Comparison of ENCODE assay signal across 40 cellular contexts in genomic region chr20:54872440-54872839, GRCh38.
"Had no signal": no experiment of that assay in that cellular context is flagged by ENCODE, and none has a peak within 500 bp of the region (broad histone marks: within the 10 kb centered on the region; RNA-seq: fewer than 3 reads in every experiment).

No MANE protein-coding gene starts in this region.

- H3K27me3 ChIP-seq: adrenal gland, ascending aorta, body of pancreas, brain microvascular endothelial cell, breast epithelium, cardiac muscle cell had no signal

- H3K4me3 Mint-ChIP-seq: activated naive CD4-positive, alpha-beta T cell treated with anti-CD3 and anti-CD28 coated beads for 36 hours; activated naive CD4-positive, alpha-beta T cell treated with anti-CD3 and anti-CD28 coated beads, Interleukin-2, amount 10 ng/mL, durations not matched to agents 7 days and 5 days; activated naive CD4-positive, alpha-beta T cell treated with anti-CD3 and anti-CD28 coated beads, Interleukin-2, amount 50 U/mL, for 24 hours; activated naive CD8-positive, alpha-beta T cell; activated naive CD8-positive, alpha-beta T cell treated with anti-CD3 and anti-CD28 coated beads for 36 hours; activated naive CD8-positive, alpha-beta T cell treated with anti-CD3 and anti-CD28 coated beads, Interleukin-2, amount 10 ng/mL, durations not matched to agents 7 days and 5 days; activated naive CD8-positive, alpha-beta T cell treated with anti-CD3 and anti-CD28 coated beads, Interleukin-2, amount 50 U/mL, for 24 hours; activated T-cell treated with anti-CD3 and anti-CD28 coated beads, Interleukin-2, amount 50 U/mL, for 24 hours; activated T-cell treated with anti-CD3 and anti-CD28 coated beads, Interleukin-2, amount 50 U/mL, for 4 hours; activated T-cell treated with anti-CD3 and anti-CD28 coated beads, Interleukin-2, amount 50 U/mL, for 72 hours; activated T-helper 1 cell treated with anti-CD3 and anti-CD28 coated beads, Interleukin-12 subunit alpha, Interleukin-12 subunit beta, Interleukin-2, Interleukin-4 antibody, amounts not matched to agents 30 ng/mL and 10 ng/mL and 1 ng/mL, durations not matched to agents 14 hours and 24 hours and 36 hours; activated T-helper 17 cell treated with anti-CD3 and anti-CD28 coated beads, Interleukin-2, amount 50 U/mL, for 72 hours; brain; central memory CD8-positive, alpha-beta T cell had no signal

- H3K27ac Mint-ChIP-seq: activated naive CD4-positive, alpha-beta T cell treated with anti-CD3 and anti-CD28 coated beads for 36 hours; activated naive CD4-positive, alpha-beta T cell treated with anti-CD3 and anti-CD28 coated beads, Interleukin-2, amount 10 ng/mL, durations not matched to agents 7 days and 5 days; activated naive CD4-positive, alpha-beta T cell treated with anti-CD3 and anti-CD28 coated beads, Interleukin-2, amount 50 U/mL, for 24 hours; activated naive CD4-positive, alpha-beta T cell treated with anti-CD3 and anti-CD28 coated beads, Interleukin-2, amount 50 U/mL, for 72 hours; activated naive CD8-positive, alpha-beta T cell; activated naive CD8-positive, alpha-beta T cell treated with anti-CD3 and anti-CD28 coated beads for 36 hours; activated naive CD8-positive, alpha-beta T cell treated with anti-CD3 and anti-CD28 coated beads, Interleukin-2, amount 10 ng/mL, durations not matched to agents 7 days and 5 days; activated naive CD8-positive, alpha-beta T cell treated with anti-CD3 and anti-CD28 coated beads, Interleukin-2, amount 50 U/mL, for 24 hours; activated T-cell treated with anti-CD3 and anti-CD28 coated beads, Interleukin-2, amount 50 U/mL, for 24 hours; activated T-cell treated with anti-CD3 and anti-CD28 coated beads, Interleukin-2, amount 50 U/mL, for 72 hours; activated T-helper 1 cell treated with anti-CD3 and anti-CD28 coated beads, Interleukin-12 subunit alpha, Interleukin-12 subunit beta, Interleukin-2, Interleukin-4 antibody, amounts not matched to agents 30 ng/mL and 10 ng/mL and 1 ng/mL, durations not matched to agents 14 hours and 24 hours and 36 hours; activated T-helper 17 cell treated with anti-CD3 and anti-CD28 coated beads, Interleukin-2, amount 50 U/mL, for 72 hours; activated T-helper 2 cell treated with anti-CD3 and anti-CD28 coated beads, Interferon-gamma antibody, Interleukin-2, Interleukin-4, amounts not matched to agents 10 μg/mL and 5 μg/mL and 100 μg/mL, durations not matched to agents 14 hours and 24 hours and 36 hours; brain had no signal

- H3K9me3 ChIP-seq: adrenal gland, ascending aorta, body of pancreas had no signal

- H3K4me1 ChIP-seq: adrenal gland, ascending aorta, body of pancreas, breast epithelium had no signal

- H3K4me3 ChIP-seq: adrenal gland, ascending aorta, body of pancreas, breast epithelium, cardiac muscle cell had no signal

- H3K9me3 Mint-ChIP-seq: activated naive CD4-positive, alpha-beta T cell treated with anti-CD3 and anti-CD28 coated beads, Interleukin-2, amount 50 U/mL, for 24 hours; activated T-cell treated with anti-CD3 and anti-CD28 coated beads, Interleukin-2, amount 50 U/mL, for 4 hours had no signal

- H3K27ac ChIP-seq: adrenal gland, ascending aorta, body of pancreas, brain microvascular endothelial cell, breast epithelium, cardiac muscle cell had no signal

- H3K4me1 Mint-ChIP-seq: activated naive CD4-positive, alpha-beta T cell treated with anti-CD3 and anti-CD28 coated beads, Interleukin-2, amount 10 ng/mL, durations not matched to agents 7 days and 5 days; activated naive CD4-positive, alpha-beta T cell treated with anti-CD3 and anti-CD28 coated beads, Interleukin-2, amount 50 U/mL, for 24 hours; activated naive CD8-positive, alpha-beta T cell treated with anti-CD3 and anti-CD28 coated beads for 36 hours; activated naive CD8-positive, alpha-beta T cell treated with anti-CD3 and anti-CD28 coated beads, Interleukin-2, amount 10 ng/mL, durations not matched to agents 7 days and 5 days; activated naive CD8-positive, alpha-beta T cell treated with anti-CD3 and anti-CD28 coated beads, Interleukin-2, amount 50 U/mL, for 24 hours; activated T-helper 17 cell treated with anti-CD3 and anti-CD28 coated beads, Interleukin-2, amount 50 U/mL, for 72 hours; brain; central memory CD8-positive, alpha-beta T cell had no signal

- H3K27me3 Mint-ChIP-seq: activated naive CD4-positive, alpha-beta T cell treated with anti-CD3 and anti-CD28 coated beads, Interleukin-2, amount 10 ng/mL, durations not matched to agents 7 days and 5 days; activated naive CD8-positive, alpha-beta T cell; activated naive CD8-positive, alpha-beta T cell treated with anti-CD3 and anti-CD28 coated beads, Interleukin-2, amount 10 ng/mL, durations not matched to agents 7 days and 5 days; activated naive CD8-positive, alpha-beta T cell treated with anti-CD3 and anti-CD28 coated beads, Interleukin-2, amount 50 U/mL, for 24 hours; activated T-cell treated with anti-CD3 and anti-CD28 coated beads, Interleukin-2, amount 50 U/mL, for 24 hours; activated T-helper 17 cell treated with anti-CD3 and anti-CD28 coated beads, Interleukin-2, amount 50 U/mL, for 72 hours; central memory CD8-positive, alpha-beta T cell had no signal

- ATAC-seq: activated naive CD4-positive, alpha-beta T cell treated with anti-CD3 and anti-CD28 coated beads, Interleukin-2, amount 50 U/mL, for 72 hours; activated naive CD8-positive, alpha-beta T cell treated with anti-CD3 and anti-CD28 coated beads, Interleukin-2, amount 50 U/mL, for 24 hours; activated T-cell treated with anti-CD3 and anti-CD28 coated beads, Interleukin-2, amount 50 U/mL, for 4 hours; activated T-cell treated with anti-CD3 and anti-CD28 coated beads, Interleukin-2, amount 50 U/mL, for 72 hours; activated T-helper 17 cell treated with anti-CD3 and anti-CD28 coated beads, Interleukin-2, amount 50 U/mL, for 72 hours; body of pancreas had no signal

- H3K36me3 ChIP-seq: adrenal gland, ascending aorta, brain microvascular endothelial cell, breast epithelium, cardiac muscle cell had no signal

- DNase-seq: activated effector memory CD4-positive, alpha-beta T cell treated with anti-CD3 and anti-CD28 coated beads, Interleukin-2, amount 50 U/mL, for 16 hours; activated effector memory CD4-positive, alpha-beta T cell treated with Interleukin-2 at 50 U/mL for 16 hours; activated gamma-delta T cell; activated gamma-delta T cell treated with Interleukin-2 at 50 U/mL for 16 hours; activated naive CD4-positive, alpha-beta T cell; activated naive CD4-positive, alpha-beta T cell treated with anti-CD3 and anti-CD28 coated beads for 36 hours; activated naive CD4-positive, alpha-beta T cell treated with anti-CD3 and anti-CD28 coated beads, Interleukin-2, amount 10 ng/mL, durations not matched to agents 7 days and 5 days; activated naive CD4-positive, alpha-beta T cell treated with anti-CD3 and anti-CD28 coated beads, Interleukin-2, amount 50 U/mL, for 16 hours; activated naive CD4-positive, alpha-beta T cell treated with Interleukin-2 at 50 U/mL for 16 hours; activated naive CD8-positive, alpha-beta T cell treated with anti-CD3 and anti-CD28 coated beads for 36 hours; activated naive CD8-positive, alpha-beta T cell treated with anti-CD3 and anti-CD28 coated beads, Interleukin-2, amount 10 ng/mL, durations not matched to agents 7 days and 5 days; activated naive CD8-positive, alpha-beta T cell treated with anti-CD3 and anti-CD28 coated beads, Interleukin-2, amount 50 U/mL, for 24 hours; activated T-cell treated with anti-CD3 and anti-CD28 coated beads, Interleukin-2, amount 50 U/mL, for 1 hour; activated T-cell treated with anti-CD3 and anti-CD28 coated beads, Interleukin-2, amount 50 U/mL, for 24 hours; activated T-cell treated with anti-CD3 and anti-CD28 coated beads, Interleukin-2, amount 50 U/mL, for 4 hours; activated T-cell treated with anti-CD3 and anti-CD28 coated beads, Interleukin-2, amount 50 U/mL, for 48 hours; activated T-cell treated with anti-CD3 and anti-CD28 coated beads, Interleukin-2, amount 50 U/mL, for 72 hours; adrenal gland; amniotic stem cell; amygdala; anterior cingulate cortex; aorta; body of pancreas; brain microvascular endothelial cell; caudate nucleus; central memory CD4-positive, alpha-beta T cell; cerebellar nuclear complex had no signal

- FAIRE-seq: astrocyte, bronchial epithelial cell had no signal

- H3K36me3 Mint-ChIP-seq: activated naive CD4-positive, alpha-beta T cell treated with anti-CD3 and anti-CD28 coated beads, Interleukin-2, amount 10 ng/mL, durations not matched to agents 7 days and 5 days; activated naive CD4-positive, alpha-beta T cell treated with anti-CD3 and anti-CD28 coated beads, Interleukin-2, amount 50 U/mL, for 24 hours; activated naive CD4-positive, alpha-beta T cell treated with anti-CD3 and anti-CD28 coated beads, Interleukin-2, amount 50 U/mL, for 72 hours; activated naive CD8-positive, alpha-beta T cell; activated naive CD8-positive, alpha-beta T cell treated with anti-CD3 and anti-CD28 coated beads for 36 hours; activated naive CD8-positive, alpha-beta T cell treated with anti-CD3 and anti-CD28 coated beads, Interleukin-2, amount 10 ng/mL, durations not matched to agents 7 days and 5 days; brain had no signal
